In genomic region chr11:69131644-69132300, GRCh38 we compare ENCODE assay signal across 8 cellular contexts. TPM values are rescaled to one million over a fixed set of nuclear protein-coding genes. Genes with fewer than 3 reads are reported as not detected.
DNase-seq lines count a peak whose midpoint lies in the region; ATAC-seq and TF ChIP-seq lines count a peak whose summit lies in the region.

No MANE protein-coding gene starts in this region.

- in situ Hi-C loops in astrocyte of the cerebellum (cut with HindIII; ENCODE audit: low sequenced_read_pairs): no loop called here

- CTCF ChIA-PET in activated CD8-positive, alpha-beta T cell treated with anti-CD3 and anti-CD28 coated beads for 36 hours (lab: Charles Lee): interaction anchor here (1.1 to 1.5 kb wide), 2 partner anchors 61 to 161 kb away, joined by 3 to 4 read pairs; no protein-coding TSS in a partner anchor
- CTCF ChIA-PET in activated CD8-positive, alpha-beta T cell treated with anti-CD3 and anti-CD28 coated beads, Interleukin-2, amount 10 ng/mL, durations not matched to agents 7 days and 5 days (lab: Charles Lee): no interaction called here

- no peaks in the 10 kb centered on the region for H3K36me3 ChIP-seq in MG63
- H3K36me3 ChIP-seq in iPS DF 6.9 (ENCODE audit: control insufficient read depth, insufficient read depth, low read length): no peaks in the 10 kb centered on the region

- intact Hi-C loops in activated CD8-positive, alpha-beta T cell treated with anti-CD3 and anti-CD28 coated beads for 36 hours (cut with micrococcal nuclease): no loop called here

- H3K27me3 Mint-ChIP-seq in activated CD8-positive, alpha-beta T cell treated with anti-CD3 and anti-CD28 coated beads for 36 hours: no peaks in the 10 kb centered on the region
- peaks cover 3% of the 10 kb centered on the region for H3K27me3 Mint-ChIP-seq in activated CD8-positive, alpha-beta T cell treated with anti-CD3 and anti-CD28 coated beads, Interleukin-2, amount 10 ng/mL, durations not matched to agents 7 days and 5 days (ENCODE audit: low read depth)

- H3K27me3 ChIP-seq in MG63 (no peaks in the 10 kb centered on the region), iPS DF 6.9 (ENCODE audit: control insufficient read depth, insufficient read depth, low read length) (no peaks in the 10 kb centered on the region)

- peaks cover 8% of the 10 kb centered on the region for H3K9me3 ChIP-seq in MG63
- no peaks in the 10 kb centered on the region for H3K9me3 ChIP-seq in iPS DF 6.9 (ENCODE audit: control insufficient read depth, insufficient read depth, low read length)

- peak; percentile 90 for TF ChIP-seq CTCF in astrocyte of the cerebellum (IDR thresholded peaks at IDR 0.05; ENCODE audit: low read depth, low read length, missing control alignments)
- TF ChIP-seq CTCF in activated CD8-positive, alpha-beta T cell treated with anti-CD3 and anti-CD28 coated beads for 36 hours (IDR thresholded peaks at IDR 0.05): no peak

- peaks cover 11% of the 10 kb centered on the region for H3K36me3 Mint-ChIP-seq in activated CD8-positive, alpha-beta T cell treated with anti-CD3 and anti-CD28 coated beads for 36 hours (ENCODE audit: low read depth)
- H3K36me3 Mint-ChIP-seq in activated CD8-positive, alpha-beta T cell treated with anti-CD3 and anti-CD28 coated beads, Interleukin-2, amount 10 ng/mL, durations not matched to agents 7 days and 5 days (ENCODE audit: low read depth): no peaks in the 10 kb centered on the region

- POLR2A ChIA-PET in activated CD8-positive, alpha-beta T cell treated with anti-CD3 and anti-CD28 coated beads for 36 hours (lab: Charles Lee): no interaction called here
- POLR2A ChIA-PET in activated CD8-positive, alpha-beta T cell treated with anti-CD3 and anti-CD28 coated beads, Interleukin-2, amount 10 ng/mL, durations not matched to agents 7 days and 5 days (lab: Charles Lee): no interaction called here

- no CpG with 5 or more reads among the region's 15 CpGs for WGBS in iPS DF 6.9 (ENCODE audit: insufficient coverage, insufficient read length)

- peaks cover 20% of the 10 kb centered on the region for H3K4me1 Mint-ChIP-seq in activated CD8-positive, alpha-beta T cell treated with anti-CD3 and anti-CD28 coated beads for 36 hours (ENCODE audit: low read depth)
- H3K4me1 Mint-ChIP-seq in activated CD8-positive, alpha-beta T cell treated with anti-CD3 and anti-CD28 coated beads, Interleukin-2, amount 10 ng/mL, durations not matched to agents 7 days and 5 days (ENCODE audit: low read depth): peaks cover 5% of the 10 kb centered on the region

- H3K4me3 ChIP-seq in MG63: no peak overlapping the region
- H3K4me3 ChIP-seq in astrocyte of the cerebellum (ENCODE audit: low read depth, low read length): no peak overlapping the region
- no peak overlapping the region for H3K4me3 ChIP-seq in iPS DF 6.9 (ENCODE audit: low read length)

- H3K4me1 ChIP-seq in iPS DF 6.9 (ENCODE audit: control insufficient read depth, insufficient read depth, low read length): no peaks in the 10 kb centered on the region

- no peak for ATAC-seq in activated CD8-positive, alpha-beta T cell treated with anti-CD3 and anti-CD28 coated beads for 36 hours
- ATAC-seq in activated CD8-positive, alpha-beta T cell treated with anti-CD3 and anti-CD28 coated beads, Interleukin-2, amount 10 ng/mL, durations not matched to agents 7 days and 5 days: no peak
- ATAC-seq in GM18858 (IDR thresholded peaks at IDR 0.05; ENCODE audit: unreplicated experiment): no peak

- no peak overlapping the region for H3K4me3 Mint-ChIP-seq in activated CD8-positive, alpha-beta T cell treated with anti-CD3 and anti-CD28 coated beads for 36 hours
- H3K4me3 Mint-ChIP-seq in activated CD8-positive, alpha-beta T cell treated with anti-CD3 and anti-CD28 coated beads, Interleukin-2, amount 10 ng/mL, durations not matched to agents 7 days and 5 days: no peak overlapping the region

- no peak overlapping the region for H3K27ac Mint-ChIP-seq in activated CD8-positive, alpha-beta T cell treated with anti-CD3 and anti-CD28 coated beads for 36 hours
- no peak overlapping the region for H3K27ac Mint-ChIP-seq in activated CD8-positive, alpha-beta T cell treated with anti-CD3 and anti-CD28 coated beads, Interleukin-2, amount 10 ng/mL, durations not matched to agents 7 days and 5 days

- no peak overlapping the region for H3K27ac ChIP-seq in iPS DF 6.9 (ENCODE audit: low read length)

- H3K9me3 Mint-ChIP-seq in activated CD8-positive, alpha-beta T cell treated with anti-CD3 and anti-CD28 coated beads for 36 hours: peaks cover 22% of the 10 kb centered on the region
- peaks cover 13% of the 10 kb centered on the region for H3K9me3 Mint-ChIP-seq in activated CD8-positive, alpha-beta T cell treated with anti-CD3 and anti-CD28 coated beads, Interleukin-2, amount 10 ng/mL, durations not matched to agents 7 days and 5 days (ENCODE audit: insufficient read depth)

- DNase-seq in DMS53 treated with DMSO at 0.1 percent for 48 hours (lab: John Stamatoyannopoulos, UW; ENCODE audit: unreplicated experiment): peak; percentile 55
- DNase-seq in MG63: peak; percentile 57
- DNase-seq in astrocyte of the cerebellum (ENCODE audit: low read depth): peak; percentile 66
- DNase-seq in iPS DF 6.9 (ENCODE audit: low read depth, low spot score): peak; percentile 95
- DNase-seq in superior temporal gyrus (ENCODE audit: extremely low spot score): peak; percentile 78
- DNase-seq in activated CD8-positive, alpha-beta T cell treated with anti-CD3 and anti-CD28 coated beads for 36 hours: no peak
- DNase-seq in activated CD8-positive, alpha-beta T cell treated with anti-CD3 and anti-CD28 coated beads, Interleukin-2, amount 10 ng/mL, durations not matched to agents 7 days and 5 days: no peak

RNA-seq across cellular contexts. Expression of gene SMIM38, which starts 24.0 kb away (rescaled TPM):
- total RNA-seq in MG63 (2014; rRNA removed; shearing (Covaris generic); ENCODE audit: low replicate concordance): not detected in 2 replicates
- under 1 TPM; 0.31 to 0.77 TPM for total RNA-seq in activated CD8-positive, alpha-beta T cell treated with anti-CD3 and anti-CD28 coated beads for 36 hours
- under 1 TPM in 1 of 2 experiments, not detected in 1; 0.18 TPM for total RNA-seq in activated CD8-positive, alpha-beta T cell treated with anti-CD3 and anti-CD28 coated beads, Interleukin-2, amount 10 ng/mL, durations not matched to agents 7 days and 5 days

Comparison
In these comparisons a context has a peak if more than half of its experiments do, and no peak if none do; other contexts are left out.
1. DNase-seq: peak in DMS53 treated with DMSO at 0.1 percent for 48 hours (single experiment), MG63 (single experiment), astrocyte of the cerebellum (single experiment), iPS DF 6.9 (single experiment) and superior temporal gyrus (single experiment); none in activated CD8-positive, alpha-beta T cell treated with anti-CD3 and anti-CD28 coated beads for 36 hours (single experiment) and activated CD8-positive, alpha-beta T cell treated with anti-CD3 and anti-CD28 coated beads, Interleukin-2, amount 10 ng/mL, durations not matched to agents 7 days and 5 days (single experiment).